In the genomic region with DNA sequence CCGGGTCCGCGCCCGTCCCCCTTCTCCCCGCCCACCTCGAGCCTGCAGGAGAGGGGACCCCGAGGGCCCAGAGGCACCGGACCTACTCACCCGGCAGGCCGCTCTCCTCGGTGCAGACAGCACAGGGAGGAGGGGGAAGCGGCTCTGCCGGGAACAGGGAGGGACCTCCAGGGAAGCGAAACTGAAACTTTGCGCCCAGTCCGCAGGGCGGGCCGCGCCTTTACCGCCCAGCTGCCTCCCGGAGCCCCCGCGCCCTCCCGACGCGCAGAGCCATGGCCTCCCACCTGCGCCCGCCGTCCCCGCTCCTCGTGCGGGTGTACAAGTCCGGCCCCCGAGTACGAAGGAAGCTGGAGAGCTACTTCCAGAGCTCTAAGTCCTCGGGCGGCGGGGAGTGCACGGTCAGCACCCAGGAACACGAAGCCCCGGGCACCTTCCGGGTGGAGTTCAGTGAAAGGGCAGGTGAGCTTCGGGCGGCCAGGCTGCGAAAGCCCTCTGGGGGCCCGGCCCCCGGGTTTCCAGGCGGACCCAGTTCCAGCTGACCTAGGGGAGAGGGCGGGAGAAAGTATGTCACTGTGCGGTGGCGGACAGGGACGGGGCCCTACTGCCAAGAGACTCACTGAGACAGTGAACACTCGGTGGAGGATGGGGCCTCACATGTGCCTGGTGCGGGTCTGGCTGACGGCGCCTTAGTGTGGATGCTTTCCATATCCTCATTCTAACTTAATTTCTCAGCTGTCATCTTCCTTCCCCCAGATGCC, we compare ENCODE assay signal across 8 cellular contexts. TPM values are rescaled to one million over a fixed set of nuclear protein-coding genes. Genes with fewer than 3 reads are reported as not detected.
DNase-seq lines count a peak whose midpoint lies in the region; ATAC-seq lines count a peak whose summit lies in the region.

A gene (plus strand): TSS at position 184 of the 758 bp plus-strand sequence. CDS start 89 bp downstream, at position 273.
A gene (minus strand): TSS at position 146 of the 758 bp plus-strand sequence. CDS start 4,680 bp downstream, outside the sequence.

- H3K4ac ChIP-seq in mesendoderm (ENCODE audit: low read depth, low read length) = peak within 1 kb of the TSS; percentile 89

- H2AK5ac ChIP-seq in mesendoderm (ENCODE audit: low read length) = no peak within 1 kb of the TSS

- H3K4me3 ChIP-seq in endocrine pancreas (ENCODE audit: control insufficient read depth, insufficient read depth, low read length) = peak within 1 kb of the TSS; percentile 78
- peak within 1 kb of the TSS; percentile 44 for H3K4me3 ChIP-seq in mesendoderm (ENCODE audit: low read length)

- H3K56ac ChIP-seq in mesendoderm (ENCODE audit: low read length) = peak within 1 kb of the TSS; percentile 92

- H3K9ac ChIP-seq in endocrine pancreas (ENCODE audit: control insufficient read depth, insufficient read depth, low read length) (peak within 1 kb of the TSS; percentile 74), mesendoderm (ENCODE audit: low read length) (peak within 1 kb of the TSS; percentile 75)

- H3K36me3 ChIP-seq in endocrine pancreas (ENCODE audit: control insufficient read depth, insufficient read depth, low read length) = no peaks in the 10 kb centered on the region
- H3K36me3 ChIP-seq in mesendoderm (ENCODE audit: control insufficient read depth, insufficient read depth, low read length) = no peaks in the 10 kb centered on the region

- H3K27ac ChIP-seq in mesendoderm (ENCODE audit: low read depth, low read length) = no peak within 1 kb of the TSS

- no peaks in the 10 kb centered on the region for H3K9me3 ChIP-seq in endocrine pancreas (ENCODE audit: control insufficient read depth, low read length)

- ATAC-seq in GM19395 (IDR thresholded peaks at IDR 0.05; ENCODE audit: unreplicated experiment) (peak; percentile 75), HG03565 (IDR thresholded peaks at IDR 0.05; ENCODE audit: unreplicated experiment) (peak; percentile 48)

- H3K79me1 ChIP-seq in mesendoderm (ENCODE audit: low read length) = no peaks in the 10 kb centered on the region

- peak within 1 kb of the TSS; percentile 70 for H2BK120ac ChIP-seq in mesendoderm (ENCODE audit: low read depth, low read length)

- H2BK5ac ChIP-seq in mesendoderm (ENCODE audit: low read length) = peak within 1 kb of the TSS; percentile 34

- H3K23ac ChIP-seq in mesendoderm (ENCODE audit: low read length) = no peak within 1 kb of the TSS

- H4K5ac ChIP-seq in mesendoderm (ENCODE audit: low read length) = no peak within 1 kb of the TSS

- H3K18ac ChIP-seq in mesendoderm (ENCODE audit: low read length) = peak within 1 kb of the TSS; percentile 65

- no peaks in the 10 kb centered on the region for H3K27me3 ChIP-seq in endocrine pancreas (ENCODE audit: control insufficient read depth, insufficient read depth, low read length)
- no peaks in the 10 kb centered on the region for H3K27me3 ChIP-seq in mesendoderm (ENCODE audit: insufficient read depth, low read length, poor library complexity)

- DNase-seq in C1 segment of cervical spinal cord (lab: John Stamatoyannopoulos, UW) (peak in 13 of 14 donors; percentile 15 to 90 (median 72)), NOMO-1 treated with DMSO at 0.1 percent for 48 hours (lab: John Stamatoyannopoulos, UW; ENCODE audit: unreplicated experiment) (peak; percentile 83), mesendoderm (peak; percentile 76)
- peak; percentile 9 for DNase-seq in activated CD8-positive, alpha-beta memory T cell treated with anti-CD3 and anti-CD28 coated beads, Interleukin-2, amount 50 U/mL, for 1 hour (ENCODE audit: extremely low read depth)
- peak; percentile 80 for DNase-seq in stimulated activated CD8-positive, alpha-beta memory T cell treated with anti-CD3 and anti-CD28 coated beads, Interleukin-15, amount 100 ng/mL, for 1 hour (ENCODE audit: low read depth)

- H2BK15ac ChIP-seq in mesendoderm (replicated peaks; ENCODE audit: low read depth) = no peak within 1 kb of the TSS

- H3K4me2 ChIP-seq in mesendoderm (ENCODE audit: low read length) = peak within 1 kb of the TSS; percentile 39

- H3K4me1 ChIP-seq in endocrine pancreas (ENCODE audit: control insufficient read depth, insufficient read depth, low read length) = peaks cover 7% of the 10 kb centered on the region
- peaks cover 2% of the 10 kb centered on the region for H3K4me1 ChIP-seq in mesendoderm (ENCODE audit: control insufficient read depth, low read depth, low read length)

- H4K8ac ChIP-seq in mesendoderm (ENCODE audit: low read depth, low read length) = no peak within 1 kb of the TSS

- no CpG with 5 or more reads among the region's 56 CpGs for WGBS in mesendoderm (ENCODE audit: extremely low coverage, insufficient coverage, low lambda C conversion rate)

- no peaks in the 10 kb centered on the region for H3K79me2 ChIP-seq in mesendoderm (ENCODE audit: control insufficient read depth, insufficient read depth, low read length)

RNA-seq across cellular contexts. Expression of the first gene that starts in this region (rescaled TPM):
- polyA plus RNA-seq in mesendoderm (2013, experiment 1 of 2) = 3.6 TPM
- polyA plus RNA-seq in mesendoderm (2013, experiment 2 of 2) = 3.5 TPM

RNA-seq across cellular contexts. Expression of the second gene that starts in this region (rescaled TPM):
- 2.4 TPM for polyA plus RNA-seq in mesendoderm (2013, experiment 1 of 2)
- 2.4 TPM for polyA plus RNA-seq in mesendoderm (2013, experiment 2 of 2)

Comparison
In these comparisons a context has a peak if more than half of its experiments do, and no peak if none do; other contexts are left out.
1. DNase-seq: peak in every context shown above with its lines; median percentile 83 in NOMO-1 treated with DMSO at 0.1 percent for 48 hours; 80 in stimulated activated CD8-positive, alpha-beta memory T cell treated with anti-CD3 and anti-CD28 coated beads, Interleukin-15, amount 100 ng/mL, for 1 hour; 76 in mesendoderm; 72 in C1 segment of cervical spinal cord; 9 in activated CD8-positive, alpha-beta memory T cell treated with anti-CD3 and anti-CD28 coated beads, Interleukin-2, amount 50 U/mL, for 1 hour.